In genomic region chr13:95480131-95480545, GRCh38 we compare ENCODE assay signal across 9 cellular contexts.
A peak's percentile ranks its signal among the peaks of the same experiment; 100 is the strongest.
DNase-seq lines count a peak whose midpoint lies in the region; ATAC-seq and TF ChIP-seq lines count a peak whose summit lies in the region.
"Had no signal": no experiment of that assay in that cellular context is flagged by ENCODE, and none has a peak within 500 bp of the region (broad histone marks: within the 10 kb centered on the region; RNA-seq: fewer than 3 reads in every experiment).

No MANE protein-coding gene starts in this region.

- H3K27ac ChIP-seq in right atrium auricular region (no peak overlapping the region), neural progenitor cell (no peak overlapping the region)

- H3K9me3 ChIP-seq in right atrium auricular region, result no peaks in the 10 kb centered on the region
- no peaks in the 10 kb centered on the region for H3K9me3 ChIP-seq in neural progenitor cell (ENCODE audit: low read depth)
- H3K9me3 ChIP-seq: Caco-2 had no signal

- H3K36me3 Mint-ChIP-seq in neural progenitor cell, result no peaks in the 10 kb centered on the region

- no peak overlapping the region for H2AFZ ChIP-seq in neural progenitor cell (replicated peaks)

- peaks cover 14% of the 10 kb centered on the region for H3K27me3 Mint-ChIP-seq in stimulated activated naive CD8-positive, alpha-beta T cell treated with anti-CD3 and anti-CD28 coated beads, Interleukin-15, amount 100 ng/mL, for 72 hours
- peaks cover 4% of the 10 kb centered on the region for H3K27me3 Mint-ChIP-seq in neural progenitor cell (ENCODE audit: insufficient read depth, low read depth)

- no peaks in the 10 kb centered on the region for H3F3A ChIP-seq in neural progenitor cell (ENCODE audit: low read depth)

- no peak overlapping the region for H3K4me3 Mint-ChIP-seq in stimulated activated naive CD8-positive, alpha-beta T cell treated with anti-CD3 and anti-CD28 coated beads, Interleukin-15, amount 100 ng/mL, for 72 hours
- H3K4me3 Mint-ChIP-seq in neural progenitor cell, result no peak overlapping the region

- H4K20me1 ChIP-seq in neural progenitor cell (ENCODE audit: low read depth), result no peaks in the 10 kb centered on the region

- H3K9ac ChIP-seq in neural progenitor cell, result no peak overlapping the region

- H3K9me3 Mint-ChIP-seq in stimulated activated naive CD8-positive, alpha-beta T cell treated with anti-CD3 and anti-CD28 coated beads, Interleukin-15, amount 100 ng/mL, for 72 hours, result no peaks in the 10 kb centered on the region
- H3K9me3 Mint-ChIP-seq in neural progenitor cell, result no peaks in the 10 kb centered on the region

- H3K79me2 ChIP-seq in neural progenitor cell (ENCODE audit: low read depth), result no peaks in the 10 kb centered on the region

- ATAC-seq in Right ventricle myocardium inferior (peak; percentile 51), HG03045 (IDR thresholded peaks at IDR 0.05; ENCODE audit: unreplicated experiment) (peak; percentile 50)
- peak; percentile 72 for ATAC-seq in stimulated activated naive CD8-positive, alpha-beta T cell treated with anti-CD3 and anti-CD28 coated beads, Interleukin-15, amount 100 ng/mL, for 72 hours

- H3K4me1 Mint-ChIP-seq in stimulated activated naive CD8-positive, alpha-beta T cell treated with anti-CD3 and anti-CD28 coated beads, Interleukin-15, amount 100 ng/mL, for 72 hours, result peaks cover 19% of the 10 kb centered on the region
- H3K4me1 Mint-ChIP-seq in neural progenitor cell, result no peaks in the 10 kb centered on the region

- TF ChIP-seq CTCF in right atrium auricular region (IDR thresholded peaks at IDR 0.05), result no peak
- TF ChIP-seq CTCF in neural progenitor cell (IDR thresholded peaks at IDR 0.05), result no peak

- H3K36me3 ChIP-seq in right atrium auricular region, result no peaks in the 10 kb centered on the region
- H3K36me3 ChIP-seq in neural progenitor cell, result no peaks in the 10 kb centered on the region

- H3K27me3 ChIP-seq in right atrium auricular region (no peaks in the 10 kb centered on the region), neural progenitor cell (no peaks in the 10 kb centered on the region)

- H3K4me1 ChIP-seq in right atrium auricular region (no peaks in the 10 kb centered on the region), neural progenitor cell (peaks cover 1% of the 10 kb centered on the region)
- H3K4me1 ChIP-seq: Caco-2 had no signal

- no peak overlapping the region for H3K27ac Mint-ChIP-seq in stimulated activated naive CD8-positive, alpha-beta T cell treated with anti-CD3 and anti-CD28 coated beads, Interleukin-15, amount 100 ng/mL, for 72 hours
- no peak overlapping the region for H3K27ac Mint-ChIP-seq in neural progenitor cell

- intact Hi-C loops in Right ventricle myocardium inferior (cut with DNase I), result no loop called here

- no peak overlapping the region for H3K4me3 ChIP-seq in right atrium auricular region
- no peak overlapping the region for H3K4me3 ChIP-seq in neural progenitor cell

- DNase-seq in Right ventricle myocardium inferior (ENCODE audit: missing footprints) (no peak), right atrium auricular region (ENCODE audit: low spot score) (no peak), UCSD-AML1 (lab: John Stamatoyannopoulos, UW; ENCODE audit: unreplicated experiment) (peak; percentile 81), neural progenitor cell (ENCODE audit: low spot score) (no peak), NCI-H1048 (lab: John Stamatoyannopoulos, UW) (no peak), NCI-H1105 (lab: John Stamatoyannopoulos, UW) (no peak)
- peak in 1 of 2 donors; percentile 15 for DNase-seq in stimulated activated naive CD8-positive, alpha-beta T cell treated with anti-CD3 and anti-CD28 coated beads, Interleukin-15, amount 100 ng/mL, for 72 hours
- DNase-seq: Caco-2 had no signal

- no peak overlapping the region for H3K4me2 ChIP-seq in neural progenitor cell
